ENCODE assay signal across 3 cellular contexts in genomic region chr4:44354172-44354571, GRCh38.
"Had no signal": no experiment of that assay in that cellular context is flagged by ENCODE, and none has a peak within 500 bp of the region (broad histone marks: within the 10 kb centered on the region; RNA-seq: fewer than 3 reads in every experiment).

No MANE protein-coding gene starts in this region.

- ATAC-seq: GM12878 had no signal

- DNase-seq: GDM1, GF-D8 had no signal

- H3K4me3 ChIP-seq: GM12878 had no signal
